35 cellular contexts compared by ENCODE assay signal in genomic region chrX:12162420-12162819, GRCh38. TPM values are rescaled to one million over a fixed set of nuclear protein-coding genes. Genes with fewer than 3 reads are reported as not detected.
A peak's percentile ranks its signal among the peaks of the same experiment; 100 is the strongest.
DNase-seq lines count a peak whose midpoint lies in the region; ATAC-seq and TF ChIP-seq lines count a peak whose summit lies in the region.
"Had no signal": no experiment of that assay in that cellular context is flagged by ENCODE, and none has a peak within 500 bp of the region (broad histone marks: within the 10 kb centered on the region; RNA-seq: fewer than 3 reads in every experiment).

No MANE protein-coding gene starts in this region.

- no peaks in the 10 kb centered on the region for H3K27me3 ChIP-seq in fibroblast of lung (ENCODE audit: control insufficient read depth, insufficient read depth, low read length)
- H3K27me3 ChIP-seq: ascending aorta, sigmoid colon, suprapubic skin, vagina had no signal

- no peak overlapping the region for H2AFZ ChIP-seq in fibroblast of lung (ENCODE audit: low read length)

- TF ChIP-seq POLR2A in GM18505 (IDR thresholded peaks at IDR 0.05; ENCODE audit: borderline replicate concordance, extremely low read depth, insufficient read depth, insufficient read length): no peak

- H3K4me3 ChIP-seq in fibroblast of lung (replicated peaks in 1 of 4; ENCODE audit: control extremely low read depth in 1 of 4, insufficient read depth in 1 of 4, low read depth in 3 of 4, low read length in 4 of 4): no peak overlapping the region
- H3K4me3 ChIP-seq: ascending aorta; BLaER1 treated with 17β-estradiol and CSF1 and Interleukin-3, amounts not matched to agents 10 nM and 100 nM; psoas muscle; sigmoid colon; suprapubic skin; vagina had no signal

- no peak overlapping the region for H3K4me2 ChIP-seq in fibroblast of lung (ENCODE audit: extremely low read depth, insufficient read depth, low read length)
- H3K4me2 ChIP-seq: BLaER1 treated with 17β-estradiol and CSF1 and Interleukin-3, amounts not matched to agents 10 nM and 100 nM; SK-N-SH had no signal

- no peaks in the 10 kb centered on the region for H3K36me3 ChIP-seq in fibroblast of lung (ENCODE audit: control insufficient read depth, insufficient read depth, low read length)
- H3K36me3 ChIP-seq: ascending aorta; BLaER1 treated with 17β-estradiol and CSF1 and Interleukin-3, amounts not matched to agents 10 nM and 100 nM; sigmoid colon; suprapubic skin; vagina had no signal

- ATAC-seq in GM21717 (IDR thresholded peaks at IDR 0.05; ENCODE audit: unreplicated experiment) (no peak), GM18505 (IDR thresholded peaks at IDR 0.05; ENCODE audit: unreplicated experiment) (no peak)
- ATAC-seq: activated CD8-positive, alpha-beta T cell treated with anti-CD3 and anti-CD28 coated beads for 36 hours; activated naive CD4-positive, alpha-beta T cell treated with anti-CD3 and anti-CD28 coated beads, Interleukin-2, amount 50 U/mL, for 72 hours; esophagus mucosa; naive thymus-derived CD4-positive, alpha-beta T cell; psoas muscle; stimulated activated memory B cell treated with anti-CD40 and anti-IgM and Interleukin-4, amounts not matched to agents 10 μg/mL and 1 μg/mL and 100 μg/mL, for 72 hours; T-helper 17 cell had no signal

- TF ChIP-seq CTCF in AG09319 (IDR thresholded peaks at IDR 0.05; ENCODE audit: low read depth, low read length): no peak
- TF ChIP-seq CTCF in fibroblast of lung (conservative IDR thresholded peaks at IDR 0.05 in 1 of 2, IDR thresholded peaks at IDR 0.05 in 1 of 2; ENCODE audit: low read depth in 1 of 2, low read length in 2 of 2): no peak

- no peak overlapping the region for H3K27ac ChIP-seq in fibroblast of lung (ENCODE audit: insufficient read depth, low read length)
- H3K27ac ChIP-seq: ascending aorta; BLaER1 treated with 17β-estradiol and CSF1 and Interleukin-3, amounts not matched to agents 10 nM and 100 nM; psoas muscle; sigmoid colon; suprapubic skin; vagina had no signal

- DNase-seq in AG09319 (ENCODE audit: extremely low read depth, low read depth) (peak; percentile 14), EL (peak; percentile 55), M059J (ENCODE audit: low read depth) (peak; percentile 40), fibroblast of lung (ENCODE audit: low read depth in 2 of 2) (peak; percentile 7 to 38), T-helper 1 cell (no peak)
- no peak for DNase-seq in activated CD8-positive, alpha-beta memory T cell treated with anti-CD3 and anti-CD28 coated beads, Interleukin-2, amount 50 U/mL, for 48 hours
- DNase-seq: activated CD4-positive, alpha-beta T cell treated with anti-CD3 and anti-CD28 coated beads for 1 hour; activated CD8-positive, alpha-beta T cell treated with anti-CD3 and anti-CD28 coated beads for 36 hours; caudate nucleus; COR-L47; endodermal cell; glutamatergic neuron; GOT3; KBM-7; midbrain; naive thymus-derived CD4-positive, alpha-beta T cell; NCI-H1417 treated with DMSO at 0.1 percent for 48 hours; NCI-H2081; NCI-H2227 treated with DMSO at 0.1 percent for 48 hours; NCI-H82; psoas muscle; sigmoid colon; SK-N-SH; stimulated activated CD4-positive, alpha-beta T cell treated with anti-CD3 and anti-CD28 coated beads, Interleukin-4, amount 100 ng/mL, for 4 hours; T-helper 17 cell had no signal

- no peak overlapping the region for H3K9ac ChIP-seq in fibroblast of lung (ENCODE audit: insufficient read depth, low read length)
- H3K9ac ChIP-seq: BLaER1 treated with 17β-estradiol and CSF1 and Interleukin-3, amounts not matched to agents 10 nM and 100 nM; SK-N-SH had no signal

- no peaks in the 10 kb centered on the region for H4K20me1 ChIP-seq in fibroblast of lung (ENCODE audit: control insufficient read depth, extremely low read depth, insufficient read depth, low read length)
- H4K20me1 ChIP-seq: BLaER1 treated with 17β-estradiol and CSF1 and Interleukin-3, amounts not matched to agents 10 nM and 100 nM had no signal

- no peaks in the 10 kb centered on the region for H3K9me3 ChIP-seq in fibroblast of lung (ENCODE audit: control insufficient read depth, insufficient read depth, low read depth, low read length)
- H3K9me3 ChIP-seq: ascending aorta, psoas muscle, sigmoid colon, SK-N-SH, suprapubic skin, vagina had no signal

- H3K4me1 ChIP-seq in fibroblast of lung (ENCODE audit: control insufficient read depth, extremely low read depth, insufficient read depth, low read length): no peaks in the 10 kb centered on the region
- H3K4me1 ChIP-seq: ascending aorta; BLaER1 treated with 17β-estradiol and CSF1 and Interleukin-3, amounts not matched to agents 10 nM and 100 nM; psoas muscle; sigmoid colon; suprapubic skin; vagina had no signal

- H3K79me2 ChIP-seq in fibroblast of lung (ENCODE audit: control insufficient read depth, insufficient read depth, low read length): no peaks in the 10 kb centered on the region

RNA-seq across cellular contexts. Expression of gene FRMPD4, which starts 24.1 kb away (rescaled TPM):
- 1.3 and 3.5 TPM in 2 replicates for total RNA-seq in M059J (2014; rRNA removed; shearing (Covaris generic))
- 0.50 and 0.77 TPM in 2 replicates for total RNA-seq in fibroblast of lung
- 1.5 TPM in 2 replicates for polyA plus RNA-seq in fibroblast of lung
- polyA plus RNA-seq in fibroblast of lung (2012): 1.4 and 1.8 TPM in 2 replicates
- polyA minus RNA-seq in fibroblast of lung (ENCODE audit: low replicate concordance): 1.8 and 3.8 TPM in 2 replicates
- total RNA-seq: activated CD8-positive, alpha-beta T cell treated with anti-CD3 and anti-CD28 coated beads for 36 hours; activated naive CD4-positive, alpha-beta T cell treated with anti-CD3 and anti-CD28 coated beads, Interleukin-2, amount 50 U/mL, for 72 hours; ascending aorta; esophagus mucosa; naive thymus-derived CD4-positive, alpha-beta T cell; OCI-LY7; T-helper 17 cell; vagina had no signal
- polyA plus RNA-seq: naive thymus-derived CD4-positive, alpha-beta T cell; SK-N-SH had no signal

Comparison
In these comparisons a context has a peak if more than half of its experiments do, and no peak if none do; other contexts are left out.
1. DNase-seq: peak in AG09319 (single experiment), EL (single experiment), M059J (single experiment) and fibroblast of lung (2 of 2); none in activated CD8-positive, alpha-beta memory T cell treated with anti-CD3 and anti-CD28 coated beads, Interleukin-2, amount 50 U/mL, for 48 hours (single experiment) and T-helper 1 cell (0 of 5).